Comparison of ENCODE assay signal across 8 cellular contexts in the genomic region with DNA sequence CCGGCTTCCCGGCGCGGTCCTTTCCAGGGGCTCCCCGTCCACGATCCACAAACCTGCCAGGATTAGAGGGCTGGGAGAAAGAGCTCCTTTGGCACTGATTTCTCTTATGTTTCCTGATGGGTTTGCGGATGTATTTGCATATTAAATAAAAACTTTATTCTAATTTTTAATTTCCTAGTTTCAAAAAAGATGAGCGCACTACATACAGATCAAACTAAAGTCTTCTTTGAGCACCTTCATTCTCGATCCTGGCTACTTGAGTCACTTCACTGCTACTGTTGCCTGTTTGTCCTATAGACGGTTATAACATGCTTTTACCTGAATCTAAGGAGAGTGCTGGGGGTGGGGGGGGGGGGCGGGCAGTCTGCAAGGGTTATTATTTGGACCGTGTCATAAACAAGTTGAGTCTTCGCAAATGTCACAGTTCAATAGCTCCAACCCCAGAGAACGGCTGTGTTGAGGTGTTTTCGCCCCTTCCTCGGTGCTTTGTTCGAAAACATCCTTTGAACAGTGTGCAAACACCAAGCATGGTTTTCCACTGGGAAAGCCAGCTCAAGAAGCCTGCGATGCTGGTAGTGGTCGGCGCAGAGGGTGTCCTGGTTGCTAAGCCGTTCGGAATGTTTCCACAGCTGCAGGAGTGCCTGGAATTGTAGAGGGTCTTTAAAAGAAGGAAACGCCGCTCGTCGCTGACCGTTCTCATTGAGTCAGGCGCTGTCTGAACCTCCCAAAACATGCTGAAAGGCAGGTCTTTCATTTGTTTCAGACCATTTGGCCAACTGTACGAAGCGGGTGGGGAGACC. TPM values are rescaled to one million over a fixed set of nuclear protein-coding genes. Genes with fewer than 3 reads are reported as not detected.
DNase-seq lines count a peak whose midpoint lies in the region; ATAC-seq and TF ChIP-seq lines count a peak whose summit lies in the region.

No MANE protein-coding gene starts in this region.

- peaks cover 10% of the 10 kb centered on the region for H3F3A ChIP-seq in GM23248 (ENCODE audit: insufficient read depth)

- peak overlapping the region; percentile 74 for H3K4me2 ChIP-seq in GM23248 (ENCODE audit: unreplicated experiment)

- H3K27ac ChIP-seq in GM23248, result no peak overlapping the region
- H3K27ac ChIP-seq in RWPE1, result peak overlapping the region; percentile 89
- peak overlapping the region; percentile 89 to 93 (median 92) for H3K27ac ChIP-seq in sigmoid colon
- H3K27ac ChIP-seq in body of pancreas, result peak overlapping the region in 2 of 4 donors; percentile 81 to 90

- no peak for TF ChIP-seq EP300 in sigmoid colon (IDR thresholded peaks at IDR 0.05)

- peaks cover 33% of the 10 kb centered on the region for H3K79me2 ChIP-seq in GM23248 (ENCODE audit: insufficient read depth)

- H3K4me1 ChIP-seq in GM23248 (ENCODE audit: insufficient read depth) (peaks cover 14% of the 10 kb centered on the region), sigmoid colon (peaks cover 0 to 26% (median 16%) of the 10 kb centered on the region in 4 donors), body of pancreas (peaks cover 15% of the 10 kb centered on the region)

- in situ Hi-C loops in GM23248 (cut with MboI), result no loop called here
- in situ Hi-C loops in KBM-7 (cut with MboI; ENCODE audit: low pct_unique_long_range_greater_than_20kb, low sequenced_read_pairs), result loop anchor here (10.0 kb wide), 1 partner anchor 74 kb away; no protein-coding TSS in a partner anchor

- ATAC-seq in body of pancreas, result no peak

- H2AFZ ChIP-seq in GM23248, result peak overlapping the region; percentile 73

- no peak; the same call in none of the 2 replicates for TF ChIP-seq CTCF in RWPE1 (conservative IDR thresholded peaks at IDR 0.05; ENCODE audit: low read depth)
- TF ChIP-seq CTCF in fibroblast of the aortic adventitia (IDR thresholded peaks at IDR 0.05; ENCODE audit: insufficient read depth, low read length), result no peak
- TF ChIP-seq CTCF in sigmoid colon (IDR thresholded peaks at IDR 0.05), result no peak
- TF ChIP-seq CTCF in body of pancreas (IDR thresholded peaks at IDR 0.05), result peak in 1 of 7 experiments; percentile 14

- H3K4me3 ChIP-seq in GM23248 (peak overlapping the region; percentile 98), fibroblast of the aortic adventitia (ENCODE audit: low read depth, low read length) (peak overlapping the region; percentile 93), sigmoid colon (peak overlapping the region; percentile 72 to 87 (median 80)), body of pancreas (peak overlapping the region in 1 of 2 donors; percentile 83)

- POLR2A ChIA-PET in RWPE1 (lab: Yijun Ruan, JAX; ENCODE audit: low non-redundant PET), result no interaction called here

- H3K27me3 ChIP-seq in GM23248 (replicated peaks; ENCODE audit: insufficient read depth) (no peaks in the 10 kb centered on the region), sigmoid colon (no peaks in the 10 kb centered on the region), body of pancreas (no peaks in the 10 kb centered on the region)

- DNase-seq in GM23248 (no peak), RWPE1 (ENCODE audit: low spot score) (no peak), fibroblast of the aortic adventitia (ENCODE audit: low read depth) (no peak), sigmoid colon (peak; percentile 37), body of pancreas (no peak), KBM-7 (no peak), amygdala (lab: John Stamatoyannopoulos, UW) (no peak), erythroblast (lab: John Stamatoyannopoulos, UW) (no peak)

- intact Hi-C loops in sigmoid colon (cut with DNase I) (loop anchor here (1.0 to 5.0 kb wide), 6 partner anchors 82 to 276 kb away; a partner anchor contains a TSS), body of pancreas (cut with DNase I) (no loop called here)

- WGBS in GM23248 (ENCODE audit: low coverage in 1 of 2, low lambda C conversion rate in 2 of 2, missing lambda C conversion rate in 2 of 2), 2 experiments, result 51 to 53% methylated on average over 28 to 30 of the region's 30 CpGs
- WGBS in sigmoid colon, 2 donors, result 48% methylated on average over 30 of the region's 30 CpGs
- WGBS in body of pancreas, 2 donors, result 34 to 48% methylated on average over 25 to 30 of the region's 30 CpGs

- H4K20me1 ChIP-seq in GM23248 (ENCODE audit: insufficient read depth), result no peaks in the 10 kb centered on the region

- peak overlapping the region; percentile 91 for H3K9ac ChIP-seq in GM23248

- H3K9me3 ChIP-seq in GM23248 (ENCODE audit: low read depth) (no peaks in the 10 kb centered on the region), sigmoid colon (no peaks in the 10 kb centered on the region), body of pancreas (no peaks in the 10 kb centered on the region)

- H3K9me2 ChIP-seq in GM23248 (ENCODE audit: insufficient read depth), result no peaks in the 10 kb centered on the region

- CTCF ChIA-PET in RWPE1 (lab: Yijun Ruan, JAX), result interaction anchor here (0.6 to 2.5 kb wide), 25 partner anchors 8 to 680 kb away, joined by 3 to 36 read pairs (median 4); a partner anchor contains a TSS

- TF ChIP-seq POLR2A in sigmoid colon (IDR thresholded peaks at IDR 0.05) (no peak), body of pancreas (IDR thresholded peaks at IDR 0.05) (no peak), erythroblast (IDR thresholded peaks at IDR 0.05; ENCODE audit: low read length) (no peak)

- H3K36me3 ChIP-seq in GM23248 (ENCODE audit: low read depth) (no peaks in the 10 kb centered on the region), sigmoid colon (no peaks in the 10 kb centered on the region), body of pancreas (replicated peaks in 1 of 2; ENCODE audit: insufficient read depth in 1 of 2, low read depth in 2 of 2) (no peaks in the 10 kb centered on the region)

RNA-seq across cellular contexts. Expression of a gene that starts 1.1 kb away (rescaled TPM):
- total RNA-seq in GM23248 (2014; rRNA removed; shearing (Covaris generic)), result 21.8 and 28.9 TPM in 2 replicates
- polyA plus RNA-seq in GM23248 (2016; fragmentation: Nextera tagmentation; extraction: Ambion mirVana) (19.3 and 21.2 TPM in 2 replicates), sigmoid colon (10 to 100 TPM in 1 of 3 donors, 1 to 10 TPM in 2; 4.2 to 28.6 (median 7.6) TPM)
- total RNA-seq in fibroblast of the aortic adventitia (ENCODE audit: low replicate concordance) (16.0 and 17.0 TPM in 2 replicates), sigmoid colon (10 to 100 TPM in 3 of 4 donors, 1 to 10 TPM in 1; 8.9 to 16.1 (median 12.6) TPM), body of pancreas (1 to 10 TPM; 9.1 to 9.9 TPM)

RNA-seq across cellular contexts. Expression of a gene that starts 4.9 kb away (rescaled TPM):
- total RNA-seq in GM23248 (2014; rRNA removed; shearing (Covaris generic)), result not detected in 2 replicates
- polyA plus RNA-seq in GM23248 (2016; fragmentation: Nextera tagmentation; extraction: Ambion mirVana) (not detected in 2 replicates), sigmoid colon (not detected)
- total RNA-seq in fibroblast of the aortic adventitia (ENCODE audit: low replicate concordance) (not detected in 2 replicates), sigmoid colon (not detected), body of pancreas (not detected)
